Comparison of ENCODE assay signal across 15 cellular contexts in genomic region chr11:120554771-120555432, GRCh38. TPM values are rescaled to one million over a fixed set of nuclear protein-coding genes. Genes with fewer than 3 reads are reported as not detected.
DNase-seq lines count a peak whose midpoint lies in the region; ATAC-seq, FAIRE-seq and TF ChIP-seq lines count a peak whose summit lies in the region.
"Had no signal": no experiment of that assay in that cellular context is flagged by ENCODE, and none has a peak within 500 bp of the region (broad histone marks: within the 10 kb centered on the region; RNA-seq: fewer than 3 reads in every experiment).

No MANE protein-coding gene starts in this region.

- WGBS in mesenchymal stem cell = 77% methylated on average over 14 of the region's 14 CpGs
- WGBS in tibial nerve, 2 donors = 85 to 92% methylated on average over 12 of the region's 14 CpGs

- peak; percentile 55 for FAIRE-seq in bronchial epithelial cell (lab: Jason Lieb, UNC)
- FAIRE-seq: colon had no signal

- peak; percentile 42 for ATAC-seq in HG02763 (IDR thresholded peaks at IDR 0.05; ENCODE audit: unreplicated experiment)
- ATAC-seq in GM21619 (IDR thresholded peaks at IDR 0.05; ENCODE audit: unreplicated experiment) = no peak
- ATAC-seq in GM19328 (IDR thresholded peaks at IDR 0.05; ENCODE audit: unreplicated experiment) = no peak

- no peak overlapping the region for H3K23ac ChIP-seq in mesenchymal stem cell (ENCODE audit: low read length in 2 of 2)

- no peak overlapping the region for H2BK15ac ChIP-seq in mesenchymal stem cell (ENCODE audit: low read depth, poor library complexity, severe bottlenecking)

- no peaks in the 10 kb centered on the region for H3K9me3 ChIP-seq in BLaER1 treated with 17β-estradiol and CSF1 and Interleukin-3, amounts not matched to agents 10 nM and 100 nM (replicated peaks in 1 of 11)
- H3K9me3 ChIP-seq in mesenchymal stem cell (ENCODE audit: control insufficient read depth, low read length) = no peaks in the 10 kb centered on the region
- no peaks in the 10 kb centered on the region for H3K9me3 ChIP-seq in tibial nerve
- H3K9me3 ChIP-seq: testis had no signal

- TF ChIP-seq POLR2A in tibial nerve (IDR thresholded peaks at IDR 0.05) = no peak

- no peak for DNase-seq in bronchial epithelial cell (ENCODE audit: low read depth)
- peak; percentile 77 for DNase-seq in mesenchymal stem cell
- no peak for DNase-seq in tibial nerve (ENCODE audit: low spot score in 2 of 2)
- no peak for DNase-seq in NAMALWA (ENCODE audit: low spot score)
- DNase-seq: activated CD4-positive, alpha-beta T cell treated with anti-CD3 and anti-CD28 coated beads, Interleukin-2, amount 10 ng/mL, durations not matched to agents 7 days and 5 days; activated naive CD4-positive, alpha-beta T cell; AML-193; foreskin melanocyte; NCI-H524; testis had no signal

- H4K91ac ChIP-seq in mesenchymal stem cell (ENCODE audit: low read length) = peak overlapping the region; percentile 71

- H3K27me3 ChIP-seq in BLaER1 treated with 17β-estradiol and CSF1 and Interleukin-3, amounts not matched to agents 10 nM and 100 nM = no peaks in the 10 kb centered on the region
- H3K27me3 ChIP-seq in bronchial epithelial cell (ENCODE audit: control insufficient read depth, insufficient read depth, low read length) (peaks cover 2% of the 10 kb centered on the region), mesenchymal stem cell (ENCODE audit: control insufficient read depth in 1 of 2, insufficient read depth in 1 of 2, low read length in 2 of 2) (peaks cover 16 to 26% of the 10 kb centered on the region in 2 experiments), tibial nerve (no peaks in the 10 kb centered on the region)
- H3K27me3 ChIP-seq: testis had no signal

- H2BK12ac ChIP-seq in mesenchymal stem cell (ENCODE audit: low read length in 2 of 2) = peak overlapping the region; percentile 46 to 81

- no peaks in the 10 kb centered on the region for H3K79me1 ChIP-seq in mesenchymal stem cell (replicated peaks; ENCODE audit: low read length, poor library complexity, severe bottlenecking)

- peak overlapping the region; percentile 12 for H2BK120ac ChIP-seq in mesenchymal stem cell (ENCODE audit: low read depth, low read length)

- no peak for TF ChIP-seq EP300 in tibial nerve (IDR thresholded peaks at IDR 0.05)

- H3K36me3 ChIP-seq in BLaER1 treated with 17β-estradiol and CSF1 and Interleukin-3, amounts not matched to agents 10 nM and 100 nM = no peaks in the 10 kb centered on the region
- H3K36me3 ChIP-seq in bronchial epithelial cell (ENCODE audit: control insufficient read depth, insufficient read depth, low read length) = no peaks in the 10 kb centered on the region
- no peaks in the 10 kb centered on the region for H3K36me3 ChIP-seq in mesenchymal stem cell (ENCODE audit: control insufficient read depth in 1 of 2, insufficient read depth in 2 of 2, low read depth in 1 of 2, low read length in 2 of 2)
- no peaks in the 10 kb centered on the region for H3K36me3 ChIP-seq in tibial nerve

- no peak overlapping the region for H2BK5ac ChIP-seq in mesenchymal stem cell (ENCODE audit: low read depth, low read length, poor library complexity, severe bottlenecking)

- H3K4me1 ChIP-seq in BLaER1 treated with 17β-estradiol and CSF1 and Interleukin-3, amounts not matched to agents 10 nM and 100 nM = peaks cover 29 to 55% (median 34%) of the 10 kb centered on the region in 10 experiments
- H3K4me1 ChIP-seq in mesenchymal stem cell (ENCODE audit: control insufficient read depth, insufficient read depth, low read depth, low read length) (peaks cover 6% of the 10 kb centered on the region), tibial nerve (no peaks in the 10 kb centered on the region)
- H3K4me1 ChIP-seq: testis had no signal

- no peak overlapping the region for H3K4me3 ChIP-seq in BLaER1 treated with 17β-estradiol and CSF1 and Interleukin-3, amounts not matched to agents 10 nM and 100 nM
- H3K4me3 ChIP-seq in bronchial epithelial cell (ENCODE audit: low read depth, low read length) (no peak overlapping the region), mesenchymal stem cell (ENCODE audit: insufficient read depth in 1 of 2, low read depth in 1 of 2, low read length in 2 of 2) (no peak overlapping the region), tibial nerve (no peak overlapping the region)
- H3K4me3 ChIP-seq: testis had no signal

- no peaks in the 10 kb centered on the region; a peak in 1 of 22 replicates for H4K20me1 ChIP-seq in BLaER1 treated with 17β-estradiol and CSF1 and Interleukin-3, amounts not matched to agents 10 nM and 100 nM

- no peak overlapping the region for H2AK5ac ChIP-seq in mesenchymal stem cell (ENCODE audit: low read length, severe bottlenecking)

- peak overlapping the region; percentile 5 to 70 (median 38); a peak in 17 of 22 replicates for H3K4me2 ChIP-seq in BLaER1 treated with 17β-estradiol and CSF1 and Interleukin-3, amounts not matched to agents 10 nM and 100 nM
- no peak overlapping the region for H3K4me2 ChIP-seq in mesenchymal stem cell (ENCODE audit: low read length, poor library complexity, severe bottlenecking)

- peak overlapping the region; percentile 55 to 85 for H3K18ac ChIP-seq in mesenchymal stem cell (ENCODE audit: low read depth in 1 of 2, low read length in 2 of 2)

- H3K14ac ChIP-seq in mesenchymal stem cell (ENCODE audit: low read length in 2 of 2) = peak overlapping the region in 1 of 2 experiments; percentile 57

- H3K9ac ChIP-seq in BLaER1 treated with 17β-estradiol and CSF1 and Interleukin-3, amounts not matched to agents 10 nM and 100 nM = no peak overlapping the region
- no peak overlapping the region for H3K9ac ChIP-seq in mesenchymal stem cell (ENCODE audit: low read length)

- no peak overlapping the region for H3K27ac ChIP-seq in BLaER1 treated with 17β-estradiol and CSF1 and Interleukin-3, amounts not matched to agents 10 nM and 100 nM
- H3K27ac ChIP-seq in mesenchymal stem cell (ENCODE audit: low read length, poor library complexity, severe bottlenecking) (no peak overlapping the region), tibial nerve (no peak overlapping the region)
- H3K27ac ChIP-seq: testis had no signal

- H4K8ac ChIP-seq in mesenchymal stem cell (ENCODE audit: low read length) = peak overlapping the region; percentile 49

- H2AFZ ChIP-seq in mesenchymal stem cell (ENCODE audit: low read depth, low read length) = peak overlapping the region; percentile 7

- H3K4ac ChIP-seq in mesenchymal stem cell (ENCODE audit: low read depth in 1 of 2, low read length in 2 of 2) = peak overlapping the region; percentile 56 to 66

- TF ChIP-seq CTCF in bronchial epithelial cell (IDR thresholded peaks at IDR 0.05; ENCODE audit: insufficient read depth, low read length, severe bottlenecking) (no peak), tibial nerve (IDR thresholded peaks at IDR 0.05) (no peak)

RNA-seq across cellular contexts. Expression of gene GRIK4, which starts 43.4 kb away (rescaled TPM):
- total RNA-seq in bronchial epithelial cell (not detected in 2 replicates), tibial nerve (under 1 TPM in 2 of 4 donors, not detected in 2; 0.22 to 0.98 TPM)
- polyA plus RNA-seq in mesenchymal stem cell (2013, experiment 1 of 2) = 0.26 TPM
- 0.23 TPM for polyA plus RNA-seq in mesenchymal stem cell (2013, experiment 2 of 2)
- total RNA-seq: activated CD4-positive, alpha-beta T cell treated with anti-CD3 and anti-CD28 coated beads, Interleukin-2, amount 10 ng/mL, durations not matched to agents 7 days and 5 days had no signal
